Comparison of ENCODE assay signal across 12 cellular contexts in the genomic region with DNA sequence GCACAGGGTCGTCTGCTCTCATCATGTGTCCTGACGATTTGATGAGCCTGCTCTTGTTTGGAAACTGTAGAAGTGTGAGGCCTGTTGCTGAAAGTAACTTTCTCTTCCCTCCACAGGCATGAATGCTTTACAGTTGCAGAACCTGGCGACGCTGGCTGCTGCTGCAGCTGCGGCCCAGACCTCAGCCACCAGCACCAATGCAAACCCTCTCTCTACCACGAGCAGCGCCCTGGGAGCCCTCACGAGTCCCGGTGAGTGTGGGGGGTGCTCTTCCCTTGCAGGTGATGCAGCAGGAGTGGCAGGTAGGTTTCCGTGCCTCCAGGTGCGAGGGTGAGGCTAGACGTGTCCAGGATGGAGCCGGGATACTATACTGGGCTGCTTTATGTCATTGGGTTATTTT.
"Had no signal": no experiment of that assay in that cellular context is flagged by ENCODE, and none has a peak within 500 bp of the region (broad histone marks: within the 10 kb centered on the region; RNA-seq: fewer than 3 reads in every experiment).

No MANE protein-coding gene starts in this region.

- H3K27me3 Mint-ChIP-seq: natural killer cell treated with Interleukin-12 subunit alpha and Interleukin-12 subunit beta and Interleukin-15 and Interleukin-18, amount 100 ng/mL, for 72 hours had no signal

- H3K4me3 ChIP-seq: breast epithelium, tibial artery, vagina had no signal

- FAIRE-seq: islet of Langerhans had no signal

- H3K27ac ChIP-seq: breast epithelium, tibial artery, vagina, WERI-Rb-1 had no signal

- H3K9me3 Mint-ChIP-seq: natural killer cell treated with Interleukin-12 subunit alpha and Interleukin-12 subunit beta and Interleukin-15 and Interleukin-18, amount 100 ng/mL, for 72 hours had no signal

- H3K27ac Mint-ChIP-seq: natural killer cell treated with Interleukin-12 subunit alpha and Interleukin-12 subunit beta and Interleukin-15 and Interleukin-18, amount 100 ng/mL, for 72 hours had no signal

- ATAC-seq: natural killer cell treated with Interleukin-12 subunit alpha and Interleukin-12 subunit beta and Interleukin-15 and Interleukin-18, amount 100 ng/mL, for 72 hours had no signal

- H3K4me1 ChIP-seq: breast epithelium, tibial artery, vagina had no signal

- DNase-seq: activated CD4-positive, alpha-beta T cell treated with anti-CD3 and anti-CD28 coated beads for 4 hours; activated gamma-delta T cell; anterior cingulate cortex; foreskin melanocyte; stimulated activated CD4-positive, alpha-beta T cell treated with anti-CD3 and anti-CD28 coated beads, Interleukin-12 subunit alpha, Interleukin-12 subunit beta, amount 100 ng/mL, for 4 hours; T1000; tibial artery; WERI-Rb-1 had no signal

- H3K27me3 ChIP-seq: breast epithelium, tibial artery, vagina had no signal

- H3K36me3 ChIP-seq: breast epithelium, vagina, WERI-Rb-1 had no signal

- H3K9me3 ChIP-seq: breast epithelium, tibial artery, vagina had no signal

- H3K4me3 Mint-ChIP-seq: natural killer cell treated with Interleukin-12 subunit alpha and Interleukin-12 subunit beta and Interleukin-15 and Interleukin-18, amount 100 ng/mL, for 72 hours had no signal
